9 cellular contexts compared by ENCODE assay signal in the genomic region with DNA sequence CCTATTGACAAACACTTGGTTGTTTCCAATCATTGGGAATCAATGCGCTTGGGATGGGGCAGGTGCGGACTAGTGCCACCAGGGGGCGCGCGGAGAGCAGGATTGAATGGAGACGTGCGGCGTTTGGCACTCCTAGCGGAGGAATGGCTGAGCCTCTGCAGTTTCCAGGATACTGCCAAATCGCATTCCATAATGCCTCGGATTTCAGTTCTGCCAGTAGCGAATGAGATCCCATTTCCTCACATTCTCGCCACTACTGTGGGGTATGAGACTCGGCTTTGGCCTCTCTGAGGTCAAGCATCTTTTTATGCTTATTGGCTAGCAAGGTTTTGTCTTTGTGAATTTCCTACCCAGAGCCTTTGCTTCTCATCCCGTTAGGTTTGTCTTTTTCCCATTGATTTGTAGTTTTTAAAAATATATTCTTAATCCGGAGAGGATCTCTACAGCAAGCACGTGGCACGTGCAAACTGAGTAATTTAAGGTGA. TPM values are rescaled to one million over a fixed set of nuclear protein-coding genes. Genes with fewer than 3 reads are reported as not detected.
DNase-seq lines count a peak whose midpoint lies in the region; ATAC-seq, FAIRE-seq and TF ChIP-seq lines count a peak whose summit lies in the region.
"Had no signal": no experiment of that assay in that cellular context is flagged by ENCODE, and none has a peak within 500 bp of the region (broad histone marks: within the 10 kb centered on the region; RNA-seq: fewer than 3 reads in every experiment).

No MANE protein-coding gene starts in this region.

- TF ChIP-seq EP300 in HepG2 (IDR thresholded peaks at IDR 0.05; ENCODE audit: low read depth in 2 of 2, low read length in 2 of 2) (no peak), HepG2 (CRISPR knock-in tag; IDR thresholded peaks at IDR 0.05; ENCODE audit: borderline replicate concordance) (no peak)

- no peaks in the 10 kb centered on the region for H3K9me3 ChIP-seq in HEK293 (ENCODE audit: control insufficient read depth, insufficient read depth, low read depth, low read length)
- no peaks in the 10 kb centered on the region for H3K9me3 ChIP-seq in HepG2 (ENCODE audit: low read length)

- no peak for FAIRE-seq in HepG2 (lab: Jason Lieb, UNC)
- FAIRE-seq: endometrium had no signal

- H3K4me3 ChIP-seq in HEK293 (ENCODE audit: low read depth, low read length) = no peak overlapping the region
- no peak overlapping the region for H3K4me3 ChIP-seq in HepG2 (replicated peaks in 1 of 3; ENCODE audit: insufficient read depth in 1 of 3, low read depth in 2 of 3, low read length in 3 of 3)

- BruUV-seq in HepG2 (replicated peaks; lab: Mats Ljungman, UMichigan) = no TSS peak

- TF ChIP-seq POLR2A in HepG2 (IDR thresholded peaks at IDR 0.05; ENCODE audit: insufficient read depth in 1 of 2, low read depth in 2 of 2, low read length in 2 of 2) = no peak

- TF ChIP-seq CTCF in HEK293 (tag by site-specific recombination; IDR thresholded peaks at IDR 0.05) (no peak), chondrocyte (IDR thresholded peaks at IDR 0.05) (peak; percentile 91), HepG2 (CRISPR knock-in tag; IDR thresholded peaks at IDR 0.05) (peak; percentile 88)

- CTCF ChIA-PET in HEK293 (lab: Yijun Ruan, JAX) (interaction anchor here (0.6 to 2.4 kb wide), 9 partner anchors 9 to 1270 kb away, joined by 3 to 29 read pairs (median 3); no protein-coding TSS in a partner anchor), HepG2 (lab: Yijun Ruan, JAX; ENCODE audit: low intra/inter-chr PET ratio, low total read pairs) (interaction anchor here (0.6 to 9.0 kb wide), 10 partner anchors 14 to 122 kb away, joined by 3 to 696 read pairs (median 4); no protein-coding TSS in a partner anchor)
- CTCF ChIA-PET in activated CD4-positive, alpha-beta T cell treated with anti-CD3 and anti-CD28 coated beads, Interleukin-2, amount 10 ng/mL, durations not matched to agents 7 days and 5 days (lab: Charles Lee) = interaction anchor here (0.6 to 9.2 kb wide), 7 partner anchors 8 to 1130 kb away, joined by 3 to 115 read pairs (median 4); no protein-coding TSS in a partner anchor

- 0 out of 2 replicates have a peak overlapping the region, but pooled peaks have one; percentile 19 for H3K4me2 ChIP-seq in HepG2 (ENCODE audit: low read depth, low read length)

- DNase-seq in G401 (ENCODE audit: low spot score) = peak; percentile 81
- peak; percentile 78 for DNase-seq in NCI-H2107 (lab: John Stamatoyannopoulos, UW)
- DNase-seq in activated CD4-positive, alpha-beta T cell treated with anti-CD3 and anti-CD28 coated beads, Interleukin-2, amount 10 ng/mL, durations not matched to agents 7 days and 5 days = peak; percentile 73
- DNase-seq in chondrocyte (ENCODE audit: low spot score) = no peak
- peak; percentile 60 for DNase-seq in HepG2 (ENCODE audit: low spot score)
- peak; percentile 35 to 62 (median 46) for DNase-seq in stimulated activated CD4-positive, alpha-beta T cell treated with anti-CD3 and anti-CD28 coated beads, TNF-alpha, amount 100 ng/mL, for 24 hours (ENCODE audit: low read depth in 3 of 3)
- DNase-seq in cortex of kidney (lab: John Stamatoyannopoulos, UW) = no peak

- TF ChIP-seq RAD21 in HepG2 (CRISPR knock-in tag; IDR thresholded peaks at IDR 0.05) = peak; percentile 95

- peaks cover 4% of the 10 kb centered on the region for H3K4me1 Mint-ChIP-seq in activated CD4-positive, alpha-beta T cell treated with anti-CD3 and anti-CD28 coated beads, Interleukin-2, amount 10 ng/mL, durations not matched to agents 7 days and 5 days
- no peaks in the 10 kb centered on the region for H3K4me1 Mint-ChIP-seq in chondrocyte (ENCODE audit: low read depth)

- no peaks in the 10 kb centered on the region for H3K36me3 ChIP-seq in HEK293 (ENCODE audit: control insufficient read depth in 2 of 2, insufficient read depth in 1 of 2, low read length in 2 of 2)
- no peaks in the 10 kb centered on the region for H3K36me3 ChIP-seq in HepG2 (replicated peaks in 1 of 2; ENCODE audit: control insufficient read depth in 1 of 2, insufficient read depth in 2 of 2, low read length in 2 of 2)

- H3K4me1 ChIP-seq in HEK293 (ENCODE audit: control insufficient read depth, insufficient read depth, low read length) = no peaks in the 10 kb centered on the region
- H3K4me1 ChIP-seq in HepG2 (ENCODE audit: insufficient read depth, low read length) = peaks cover 9% of the 10 kb centered on the region; the same call in 1 of the 2 replicates

- no peaks in the 10 kb centered on the region for H3K9me3 Mint-ChIP-seq in activated CD4-positive, alpha-beta T cell treated with anti-CD3 and anti-CD28 coated beads, Interleukin-2, amount 10 ng/mL, durations not matched to agents 7 days and 5 days
- H3K9me3 Mint-ChIP-seq in chondrocyte (ENCODE audit: low read depth) = peaks cover 2% of the 10 kb centered on the region

- H2AFZ ChIP-seq in HepG2 (ENCODE audit: low read length) = no peak overlapping the region

- ATAC-seq in HepG2 = peak; percentile 86

- H3K4me3 Mint-ChIP-seq in activated CD4-positive, alpha-beta T cell treated with anti-CD3 and anti-CD28 coated beads, Interleukin-2, amount 10 ng/mL, durations not matched to agents 7 days and 5 days = no peak overlapping the region
- no peak overlapping the region for H3K4me3 Mint-ChIP-seq in chondrocyte (ENCODE audit: unreplicated experiment)

- no peak overlapping the region for H3K9ac ChIP-seq in HepG2 (ENCODE audit: insufficient read depth, low read depth, low read length)

- no peaks in the 10 kb centered on the region for H4K20me1 ChIP-seq in HepG2 (ENCODE audit: insufficient read depth, low read length)

- H3K36me3 Mint-ChIP-seq in activated CD4-positive, alpha-beta T cell treated with anti-CD3 and anti-CD28 coated beads, Interleukin-2, amount 10 ng/mL, durations not matched to agents 7 days and 5 days (ENCODE audit: low read depth) = no peaks in the 10 kb centered on the region
- no peaks in the 10 kb centered on the region for H3K36me3 Mint-ChIP-seq in chondrocyte (ENCODE audit: low read depth)

- 22% methylated on average over 15 of the region's 18 CpGs for WGBS in HepG2 (ENCODE audit: low lambda C conversion rate)

- intact Hi-C loops in HepG2 (cut with micrococcal nuclease; ENCODE audit: unreplicated experiment) = loop anchor here (1.0 to 5.0 kb wide), 3 partner anchors 106 to 123 kb away; no protein-coding TSS in a partner anchor

- in situ Hi-C loops in G401 (cut with HindIII; ENCODE audit: low sequenced_read_pairs) (no loop called here), HepG2 (cut with HindIII; ENCODE audit: extremely low pct_ligation_motif_present, low pct_unique_long_range_greater_than_20kb) (loop anchor here (5.0 to 10.0 kb wide), 2 partner anchors 111 to 116 kb away; no protein-coding TSS in a partner anchor)

- no peak overlapping the region for H3K27ac Mint-ChIP-seq in activated CD4-positive, alpha-beta T cell treated with anti-CD3 and anti-CD28 coated beads, Interleukin-2, amount 10 ng/mL, durations not matched to agents 7 days and 5 days
- no peak overlapping the region for H3K27ac Mint-ChIP-seq in chondrocyte (ENCODE audit: unreplicated experiment)

- no peak overlapping the region for H3K27ac ChIP-seq in HEK293 (ENCODE audit: extremely low read depth, low read depth, low read length)
- H3K27ac ChIP-seq in HepG2 (ENCODE audit: extremely low read length, insufficient read depth, low read length) = no peak overlapping the region

- no peaks in the 10 kb centered on the region for H3K27me3 ChIP-seq in HepG2 (ENCODE audit: control insufficient read depth in 1 of 2, insufficient read depth in 2 of 2, low read length in 2 of 2)

- POLR2A ChIA-PET in HEK293 (lab: Yijun Ruan, JAX) = no interaction called here
- POLR2A ChIA-PET in activated CD4-positive, alpha-beta T cell treated with anti-CD3 and anti-CD28 coated beads, Interleukin-2, amount 10 ng/mL, durations not matched to agents 7 days and 5 days (lab: Charles Lee) = no interaction called here
- POLR2A ChIA-PET in HepG2 (lab: Yijun Ruan, JAX) = no interaction called here

- no peaks in the 10 kb centered on the region for H3K79me2 ChIP-seq in HepG2 (ENCODE audit: insufficient read depth, low read length)

- H3K27me3 Mint-ChIP-seq in activated CD4-positive, alpha-beta T cell treated with anti-CD3 and anti-CD28 coated beads, Interleukin-2, amount 10 ng/mL, durations not matched to agents 7 days and 5 days = peaks cover 2% of the 10 kb centered on the region
- H3K27me3 Mint-ChIP-seq in chondrocyte (ENCODE audit: low read depth) = no peaks in the 10 kb centered on the region

TF ChIP-seq in HepG2, 621 proteins besides CTCF, POLR2A, EP300 and RAD21 (continues in another document):
- TF ChIP-seq ATF3 (CRISPR knock-in tag; IDR thresholded peaks at IDR 0.05) = no peak

RNA-seq across cellular contexts. Expression of gene CLDN34, which starts 28.7 kb away (rescaled TPM):
- total RNA-seq in G401 (2014; rRNA removed; shearing (Covaris generic)) = not detected in 2 replicates
- total RNA-seq in activated CD4-positive, alpha-beta T cell treated with anti-CD3 and anti-CD28 coated beads, Interleukin-2, amount 10 ng/mL, durations not matched to agents 7 days and 5 days = not detected
- total RNA-seq in chondrocyte (not detected in 3 replicates), HepG2 (2016; rRNA removed; fragmentation: Illumina TruSeq; extraction: Trizol) (0.21 TPM in 1 of 2 replicates, not detected in the other)
- total RNA-seq in HepG2 (2016; cell fraction: cytosol; rRNA removed; fragmentation: Illumina TruSeq; extraction: Trizol; ENCODE audit: low read depth) = not detected in 2 replicates
- total RNA-seq in HepG2 (2016; cell fraction: insoluble cytoplasmic fraction; rRNA removed; fragmentation: Illumina TruSeq; extraction: Trizol) = not detected in 2 replicates
- total RNA-seq in HepG2 (2016; cell fraction: membrane; rRNA removed; fragmentation: Illumina TruSeq; extraction: Trizol) = not detected in 2 replicates
- not detected in 2 replicates for total RNA-seq in HepG2 (2016; cell fraction: nucleus; rRNA removed; fragmentation: Illumina TruSeq; extraction: Trizol)
- polyA plus RNA-seq in HepG2 (2011; rRNA removed) = not detected in 2 replicates
- not detected in 2 replicates for polyA plus RNA-seq in HepG2 (2011; cell fraction: cytosol; rRNA removed)
- polyA plus RNA-seq in HepG2 (2011; cell fraction: nucleus; rRNA removed) = 0.18 and 0.19 TPM in 2 replicates
- not detected in 2 replicates for polyA plus RNA-seq in HepG2 (2012)
- polyA plus RNA-seq in HepG2 (2016; cell fraction: cytosol; fragmentation: Illumina TruSeq; extraction: Trizol; ENCODE audit: low read depth) = not detected in 2 replicates
- polyA plus RNA-seq in HepG2 (2016; cell fraction: insoluble cytoplasmic fraction; fragmentation: Illumina TruSeq; extraction: Trizol; ENCODE audit: low read depth) = not detected in 2 replicates
- not detected in 2 replicates for polyA plus RNA-seq in HepG2 (2016; cell fraction: membrane; fragmentation: Illumina TruSeq; extraction: Trizol; ENCODE audit: low read depth)
- polyA plus RNA-seq in HepG2 (2016; cell fraction: nucleus; fragmentation: Illumina TruSeq; extraction: Trizol; ENCODE audit: insufficient read depth, low read depth) = not detected in 2 replicates
- not detected in 2 replicates for polyA minus RNA-seq in HepG2 (2011; rRNA and poly(A)+ RNA removed; ENCODE audit: low replicate concordance)
- not detected in 2 replicates for polyA minus RNA-seq in HepG2 (2011; cell fraction: cytosol; rRNA and poly(A)+ RNA removed)
- polyA minus RNA-seq in HepG2 (2011; cell fraction: nucleus; rRNA and poly(A)+ RNA removed) = 0.62 and 1.0 TPM in 2 replicates

Comparison
In these comparisons a context has a peak if more than half of its experiments do, and no peak if none do; other contexts are left out.
1. DNase-seq: peak in G401 (single experiment), NCI-H2107 (single experiment), activated CD4-positive, alpha-beta T cell treated with anti-CD3 and anti-CD28 coated beads, Interleukin-2, amount 10 ng/mL, durations not matched to agents 7 days and 5 days (single experiment), HepG2 (single experiment) and stimulated activated CD4-positive, alpha-beta T cell treated with anti-CD3 and anti-CD28 coated beads, TNF-alpha, amount 100 ng/mL, for 24 hours (3 of 3); none in chondrocyte (single experiment) and cortex of kidney (single experiment).